In genomic region chr14:55277972-55278740, GRCh38 we compare ENCODE assay signal across 8 cellular contexts. TPM values are rescaled to one million over a fixed set of nuclear protein-coding genes. Genes with fewer than 3 reads are reported as not detected.
DNase-seq lines count a peak whose midpoint lies in the region; ATAC-seq, FAIRE-seq and TF ChIP-seq lines count a peak whose summit lies in the region.

No MANE protein-coding gene starts in this region.

- no TSS peak for BruUV-seq in K562 (replicated peaks; lab: Mats Ljungman, UMichigan)

- no peak overlapping the region for H3K4me2 ChIP-seq in K562 (ENCODE audit: insufficient read depth, low read length)

- in situ Hi-C loops in K562 (cut with MboI): no loop called here

- CTCF ChIA-PET in K562 (lab: Yijun Ruan, JAX; ENCODE audit: low intra/inter-chr PET ratio): no interaction called here

- H3K4me3 ChIP-seq in GM06990 (replicated peaks; ENCODE audit: low read depth, low read length) (peak overlapping the region; percentile 7; the same call in 1 of the 2 replicates), K562 (no peak overlapping the region), BE2C (ENCODE audit: low read depth, low read length) (no peak overlapping the region), sigmoid colon (no peak overlapping the region)

- WGBS in K562 (ENCODE audit: insufficient coverage, low coverage, missing lambda C conversion rate): 91% methylated on average over 6 of the region's 6 CpGs
- 27 to 28% methylated on average over 6 of the region's 6 CpGs for WGBS in sigmoid colon, 2 donors

- H3K27me3 ChIP-seq in GM06990 (replicated peaks; ENCODE audit: control insufficient read depth, insufficient read depth, low read length) (no peaks in the 10 kb centered on the region), K562 (ENCODE audit: control insufficient read depth in 2 of 2, insufficient read depth in 2 of 2, low read length in 2 of 2) (no peaks in the 10 kb centered on the region), BE2C (no peaks in the 10 kb centered on the region), sigmoid colon (no peaks in the 10 kb centered on the region)

- no peak overlapping the region for H3K27ac ChIP-seq in K562 (ENCODE audit: extremely low read depth, low read depth, low read length)
- no peak overlapping the region for H3K27ac ChIP-seq in sigmoid colon

- intact Hi-C loops in K562 (cut with micrococcal nuclease): no loop called here
- intact Hi-C loops in sigmoid colon (cut with DNase I): loop anchor here (10.0 kb wide), 1 partner anchor 307 kb away; the partner anchor contains the start of gene KTN1

- H3K9me1 ChIP-seq in K562 (ENCODE audit: control insufficient read depth, insufficient read depth, low read length): no peaks in the 10 kb centered on the region

- TF ChIP-seq POLR2A in K562 (conservative IDR thresholded peaks at IDR 0.05): no peak
- no peak for TF ChIP-seq POLR2A in sigmoid colon (IDR thresholded peaks at IDR 0.05)

- peak; percentile 55 for DNase-seq in GM06990 (ENCODE audit: extremely low read depth, insufficient read length)
- DNase-seq in GM20000 (ENCODE audit: low spot score): peak; percentile 61
- no peak for DNase-seq in K562 (ENCODE audit: extremely low read depth in 1 of 4, low spot score in 3 of 4)
- DNase-seq in BE2C: no peak
- no peak for DNase-seq in central memory CD4-positive, alpha-beta T cell
- no peak for DNase-seq in NCI-H128 (lab: John Stamatoyannopoulos, UW; ENCODE audit: unreplicated experiment)
- DNase-seq in sigmoid colon: no peak

- peak; percentile 84 for ATAC-seq in HG03520 (IDR thresholded peaks at IDR 0.05; ENCODE audit: unreplicated experiment)
- no peak for ATAC-seq in K562

- no peaks in the 10 kb centered on the region; the same call in 1 of the 2 replicates for H4K20me1 ChIP-seq in K562 (replicated peaks; ENCODE audit: control insufficient read depth, insufficient read depth, low read length)

- H3K9me3 ChIP-seq in K562 (replicated peaks; ENCODE audit: control insufficient read depth, insufficient read depth, low read depth, low read length) (no peaks in the 10 kb centered on the region), BE2C (no peaks in the 10 kb centered on the region), sigmoid colon (no peaks in the 10 kb centered on the region)

- POLR2A ChIA-PET in K562 (lab: Yijun Ruan, JAX): interaction anchor here (0.7 kb wide), 1 partner anchor 13 kb away, joined by 3 read pairs; no protein-coding TSS in a partner anchor

- TF ChIP-seq RAD21 in K562 (CRISPR knock-in tag; conservative IDR thresholded peaks at IDR 0.05 in 1 of 2, IDR thresholded peaks at IDR 0.05 in 1 of 2): no peak

- no peaks in the 10 kb centered on the region for H3K36me3 ChIP-seq in GM06990 (ENCODE audit: control insufficient read depth, insufficient read depth, low read length)
- peaks cover 11% of the 10 kb centered on the region; the same call in 2 of the 3 replicates for H3K36me3 ChIP-seq in K562 (ENCODE audit: control insufficient read depth, insufficient read depth, low read length)
- H3K36me3 ChIP-seq in BE2C: no peaks in the 10 kb centered on the region; the same call in 1 of the 2 replicates
- no peaks in the 10 kb centered on the region for H3K36me3 ChIP-seq in sigmoid colon

- H3K9ac ChIP-seq in K562 (ENCODE audit: insufficient read depth in 1 of 2, low read depth in 2 of 2, low read length in 2 of 2): no peak overlapping the region

- H3K4me1 ChIP-seq in K562 (replicated peaks in 1 of 2; ENCODE audit: control insufficient read depth in 2 of 2, insufficient read depth in 2 of 2, low read length in 2 of 2): peaks cover 5 to 14% of the 10 kb centered on the region in 2 experiments; a peak in 4 of 5 replicates
- no peaks in the 10 kb centered on the region for H3K4me1 ChIP-seq in BE2C
- H3K4me1 ChIP-seq in sigmoid colon: peaks cover 0 to 39% (median 33%) of the 10 kb centered on the region in 4 donors

- TF ChIP-seq EP300 in K562 (IDR thresholded peaks at IDR 0.05; ENCODE audit: low read length) (no peak), sigmoid colon (IDR thresholded peaks at IDR 0.05) (no peak)

- peaks cover 94% of the 10 kb centered on the region for H3K79me2 ChIP-seq in K562 (ENCODE audit: control insufficient read depth, insufficient read depth, low read length)

- TF ChIP-seq CTCF in GM06990 (IDR thresholded peaks at IDR 0.05; ENCODE audit: insufficient read depth, low read length, poor library complexity, severe bottlenecking): no peak
- no peak for TF ChIP-seq CTCF in GM20000 (IDR thresholded peaks at IDR 0.05; ENCODE audit: extremely low read depth, missing control alignments)
- no peak for TF ChIP-seq CTCF in K562 (IDR thresholded peaks at IDR 0.05 in 2 of 3, conservative IDR thresholded peaks at IDR 0.05 in 1 of 3; ENCODE audit: insufficient read depth in 2 of 3, low read depth in 1 of 3, low read length in 3 of 3)
- no peak for TF ChIP-seq CTCF in BE2C (IDR thresholded peaks at IDR 0.05; ENCODE audit: low read depth, low read length)
- no peak for TF ChIP-seq CTCF in sigmoid colon (IDR thresholded peaks at IDR 0.05)

- no peak overlapping the region for H2AFZ ChIP-seq in K562 (ENCODE audit: low read depth, low read length)

- no peak for FAIRE-seq in K562 (lab: Jason Lieb, UNC)

TF ChIP-seq in K562, 482 proteins besides CTCF, POLR2A, EP300 and RAD21:
- TF ChIP-seq RBFOX2 (IDR thresholded peaks at IDR 0.05; ENCODE audit: low read depth, low read length): no peak
- peak; percentile 85 for TF ChIP-seq SPI1 (IDR thresholded peaks at IDR 0.05; ENCODE audit: borderline replicate concordance, low read depth, low read length)

RNA-seq across cellular contexts. Expression of gene FBXO34, which starts 6.9 kb away (rescaled TPM):
- 20.0 and 27.1 TPM in 2 replicates for total RNA-seq in K562 (2011; cell fraction: chromatin; rRNA removed; ENCODE audit: low replicate concordance)
- 14.5 and 16.6 TPM in 2 replicates for total RNA-seq in K562 (2011; cell fraction: nucleolus; rRNA removed)
- 13.1 and 15.4 TPM in 2 replicates for total RNA-seq in K562 (2011; cell fraction: nucleoplasm; rRNA removed)
- total RNA-seq in K562 (2014; rRNA removed): 14.0 and 15.1 TPM in 2 replicates
- 19.0 and 21.2 TPM in 2 replicates for total RNA-seq in K562 (2014; rRNA removed; fragmentation: Illumina TruSeq; extraction: Trizol)
- total RNA-seq in K562 (2015; rRNA removed; fragmentation: Illumina TruSeq; extraction: Trizol): 17.1 and 18.0 TPM in 2 replicates
- 16.5 and 16.9 TPM in 2 replicates for total RNA-seq in K562 (2021)
- polyA plus RNA-seq in K562 (2011; rRNA removed): 20.4 and 24.9 TPM in 2 replicates
- polyA plus RNA-seq in K562 (2011; cell fraction: cytosol; rRNA removed): 10.5 and 13.3 TPM in 2 replicates
- 14.1 and 45.0 TPM in 2 replicates for polyA plus RNA-seq in K562 (2011; cell fraction: nucleus; rRNA removed)
- polyA plus RNA-seq in K562 (2012): 13.0 and 13.2 TPM in 2 replicates
- 13.3 and 16.2 TPM in 2 replicates for polyA plus RNA-seq in K562 (2014; fragmentation: Illumina TruSeq; extraction: Trizol)
- 10 to 100 TPM in 1 of 2 experiments, 1 to 10 TPM in 1; 6.3 to 10.8 TPM for polyA plus RNA-seq in K562 (2014; fragmentation: Nextera tagmentation; extraction: Ambion mirVana)
- 15.3 and 15.9 TPM in 2 replicates for polyA plus RNA-seq in K562 (2014; rRNA removed)
- polyA minus RNA-seq in K562 (2011; rRNA and poly(A)+ RNA removed): 27.0 and 33.6 TPM in 2 replicates
- polyA minus RNA-seq in K562 (2011; cell fraction: cytosol; rRNA and poly(A)+ RNA removed): 8.1 and 13.3 TPM in 2 replicates
- 9.3 and 31.9 TPM in 2 replicates for polyA minus RNA-seq in K562 (2011; cell fraction: nucleus; rRNA and poly(A)+ RNA removed)
- polyA plus RNA-seq in BE2C (2012; ENCODE audit: insufficient read depth, insufficient read length, low read depth): 23.1 TPM
- 10 to 100 TPM; 15.3 to 18.6 (median 17.5) TPM for total RNA-seq in sigmoid colon
- 10 to 100 TPM; 21.9 to 36.0 (median 35.1) TPM for polyA plus RNA-seq in sigmoid colon

Comparison
In these comparisons a context has a peak if more than half of its experiments do, and no peak if none do; other contexts are left out.
1. DNase-seq: peak in GM06990 (single experiment) and GM20000 (single experiment); none in K562 (0 of 4), BE2C (single experiment), central memory CD4-positive, alpha-beta T cell (single experiment), NCI-H128 (single experiment) and sigmoid colon (single experiment).